ENCODE assay signal across 8 cellular contexts in the genomic region with DNA sequence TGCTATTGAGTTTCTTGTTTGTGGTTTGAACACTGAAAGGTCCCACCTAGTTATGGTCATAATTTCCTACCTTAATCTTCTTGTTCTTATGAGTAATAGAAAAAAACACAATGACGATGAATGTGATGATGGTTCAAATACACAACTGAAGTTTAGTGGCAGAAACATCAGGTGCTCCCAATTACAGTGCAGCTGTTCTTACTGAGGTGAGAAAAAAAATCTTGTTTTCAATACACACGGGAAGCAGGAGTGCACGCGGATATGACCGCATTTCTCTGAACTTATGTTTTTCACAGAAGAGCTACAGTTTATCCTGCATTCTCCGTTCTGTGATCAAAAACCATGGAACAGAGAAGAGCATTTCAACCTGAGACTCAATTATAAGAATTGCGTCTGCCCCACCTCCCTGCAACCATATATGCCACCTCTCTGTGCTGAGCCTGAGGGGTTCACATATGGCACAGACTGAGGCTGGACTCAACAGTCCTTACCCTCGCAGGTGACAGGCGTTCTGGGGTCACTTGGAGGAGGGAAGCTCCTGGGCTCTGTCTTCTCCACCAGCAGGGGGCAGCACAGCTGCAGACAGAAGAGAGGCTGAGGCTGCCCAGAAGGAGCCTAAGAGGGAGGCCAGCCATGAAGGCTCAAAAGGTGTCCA.
DNase-seq lines count a peak whose midpoint lies in the region; ATAC-seq and TF ChIP-seq lines count a peak whose summit lies in the region.
"Had no signal": no experiment of that assay in that cellular context is flagged by ENCODE, and none has a peak within 500 bp of the region (broad histone marks: within the 10 kb centered on the region; RNA-seq: fewer than 3 reads in every experiment).

No MANE protein-coding gene starts in this region.

- WGBS in mesendoderm (ENCODE audit: extremely low coverage, insufficient coverage, low lambda C conversion rate), result no CpG with 5 or more reads among the region's 9 CpGs

- H3K9me3 ChIP-seq in colonic mucosa, result no peaks in the 10 kb centered on the region

- H3K18ac ChIP-seq in mesendoderm (ENCODE audit: low read length), result no peak overlapping the region

- H3K79me2 ChIP-seq in mesendoderm (ENCODE audit: control insufficient read depth, insufficient read depth, low read length), result no peaks in the 10 kb centered on the region

- no peak overlapping the region for H2BK15ac ChIP-seq in mesendoderm (replicated peaks; ENCODE audit: low read depth)

- intact Hi-C loops in colonic mucosa (cut with DNase I), result no loop called here

- H4K8ac ChIP-seq in mesendoderm (ENCODE audit: low read depth, low read length), result no peak overlapping the region

- H3K4me3 ChIP-seq in colonic mucosa (no peak overlapping the region), mesendoderm (ENCODE audit: low read length) (no peak overlapping the region)

- no peaks in the 10 kb centered on the region for H3K79me1 ChIP-seq in mesendoderm (ENCODE audit: low read length)

- no peak overlapping the region for H3K56ac ChIP-seq in mesendoderm (ENCODE audit: low read length)

- H3K36me3 ChIP-seq in colonic mucosa, result no peaks in the 10 kb centered on the region
- no peaks in the 10 kb centered on the region for H3K36me3 ChIP-seq in mesendoderm (ENCODE audit: control insufficient read depth, insufficient read depth, low read length)

- TF ChIP-seq CTCF in GM12874 (IDR thresholded peaks at IDR 0.05; ENCODE audit: insufficient read depth, low read depth, low read length) (peak; percentile 94), colonic mucosa (IDR thresholded peaks at IDR 0.05) (peak; percentile 75)

- no peak overlapping the region for H2BK5ac ChIP-seq in mesendoderm (ENCODE audit: low read length)

- H3K27ac ChIP-seq in colonic mucosa, result no peak overlapping the region
- H3K27ac ChIP-seq in mesendoderm (ENCODE audit: low read depth, low read length), result no peak overlapping the region
- H3K27ac ChIP-seq: epithelial cell of prostate had no signal

- no peak overlapping the region for H3K4ac ChIP-seq in mesendoderm (ENCODE audit: low read depth, low read length)

- H2BK120ac ChIP-seq in mesendoderm (ENCODE audit: low read depth, low read length), result no peak overlapping the region

- no peak overlapping the region for H2AK5ac ChIP-seq in mesendoderm (ENCODE audit: low read length)

- no peak overlapping the region for H3K4me2 ChIP-seq in mesendoderm (ENCODE audit: low read length)

- no peak overlapping the region for H3K23ac ChIP-seq in mesendoderm (ENCODE audit: low read length)

- H4K5ac ChIP-seq in mesendoderm (ENCODE audit: low read length), result no peak overlapping the region

- H3K9ac ChIP-seq in colonic mucosa (ENCODE audit: low read depth in 2 of 2, low read length in 2 of 2), result no peak overlapping the region
- no peak overlapping the region for H3K9ac ChIP-seq in mesendoderm (ENCODE audit: low read length)

- DNase-seq in NAMALWA (ENCODE audit: low spot score), result peak; percentile 66
- peak; percentile 69 for DNase-seq in activated CD4-positive, CD25-positive, alpha-beta regulatory T cell treated with anti-CD3 and anti-CD28 coated beads, Interleukin-2, amount 50 U/mL, for 72 hours
- DNase-seq in colonic mucosa, result peak; percentile 70
- peak; percentile 70 for DNase-seq in mesendoderm
- peak; percentile 51 for DNase-seq in stimulated activated CD8-positive, alpha-beta memory T cell treated with anti-CD3 and anti-CD28 coated beads, Interleukin-4, amount 100 ng/mL, for 24 hours (ENCODE audit: low read depth)

- ATAC-seq in HG03442 (IDR thresholded peaks at IDR 0.05; ENCODE audit: unreplicated experiment), result no peak

- H3K4me1 ChIP-seq in colonic mucosa (no peaks in the 10 kb centered on the region), mesendoderm (ENCODE audit: control insufficient read depth, low read depth, low read length) (no peaks in the 10 kb centered on the region)

- H3K27me3 ChIP-seq in colonic mucosa (no peaks in the 10 kb centered on the region), mesendoderm (ENCODE audit: insufficient read depth, low read length, poor library complexity) (no peaks in the 10 kb centered on the region)
